28 cellular contexts compared by ENCODE assay signal in genomic region chr6:91341473-91341872, GRCh38.
"Had no signal": no experiment of that assay in that cellular context is flagged by ENCODE, and none has a peak within 500 bp of the region (broad histone marks: within the 10 kb centered on the region; RNA-seq: fewer than 3 reads in every experiment).

No MANE protein-coding gene starts in this region.

- H3K4me3 ChIP-seq: colonic mucosa, gastrocnemius medialis, heart left ventricle, hepatocyte, lower lobe of right lung, right lobe of liver, suprapubic skin, transverse colon, upper lobe of right lung, uterus had no signal

- H3K4me2 ChIP-seq: hepatocyte had no signal

- H3K9me3 ChIP-seq: colonic mucosa, gastrocnemius medialis, heart left ventricle, lower lobe of right lung, neutrophil, right lobe of liver, suprapubic skin, transverse colon, upper lobe of right lung, uterus had no signal

- H3K27me3 Mint-ChIP-seq: dendritic cell treated with granulocyte-macrophage colony-stimulating factor and Interleukin-4, amounts not matched to agents 40 ng/mL and 50 ng/mL, for 4 days; stimulated activated naive CD8-positive, alpha-beta T cell treated with anti-CD3 and anti-CD28 coated beads, Interleukin-15, amount 100 ng/mL, for 72 hours had no signal

- DNase-seq: colonic mucosa; effector CD8-positive, alpha-beta T cell; endodermal cell; foreskin fibroblast; gastrocnemius medialis; heart left ventricle; left ventricle myocardium superior; lower lobe of right lung; natural killer cell; right lobe of liver; small intestine; stimulated activated CD4-positive, alpha-beta T cell treated with anti-CD3 and anti-CD28 coated beads, Interleukin-12 subunit alpha, Interleukin-12 subunit beta, amount 100 ng/mL, for 4 hours; stimulated activated CD4-positive, alpha-beta T cell treated with anti-CD3 and anti-CD28 coated beads, Interleukin-1b, Interleukin-23, amount 100 ng/mL, for 48 hours; stimulated activated CD4-positive, alpha-beta T cell treated with anti-CD3 and anti-CD28 coated beads, Interleukin-4, amount 100 ng/mL, for 1 hour; stimulated activated CD8-positive, alpha-beta memory T cell treated with anti-CD3 and anti-CD28 coated beads, Interleukin-4, amount 100 ng/mL, for 48 hours; stimulated activated naive CD4-positive, alpha-beta T cell; stimulated activated naive CD8-positive, alpha-beta T cell treated with anti-CD3 and anti-CD28 coated beads, Interleukin-15, amount 100 ng/mL, for 72 hours; transverse colon; upper lobe of right lung; uterus had no signal

- H3K4me3 Mint-ChIP-seq: dendritic cell treated with granulocyte-macrophage colony-stimulating factor and Interleukin-4, amounts not matched to agents 40 ng/mL and 50 ng/mL, for 4 days; endodermal cell; natural killer cell; stimulated activated naive CD8-positive, alpha-beta T cell treated with anti-CD3 and anti-CD28 coated beads, Interleukin-15, amount 100 ng/mL, for 72 hours had no signal

- H3K36me3 ChIP-seq: colonic mucosa, gastrocnemius medialis, heart left ventricle, lower lobe of right lung, neutrophil, right lobe of liver, suprapubic skin, transverse colon, upper lobe of right lung, uterus had no signal

- H3K4me1 Mint-ChIP-seq: natural killer cell; stimulated activated naive CD8-positive, alpha-beta T cell treated with anti-CD3 and anti-CD28 coated beads, Interleukin-15, amount 100 ng/mL, for 72 hours had no signal

- H3K27me3 ChIP-seq: colonic mucosa, gastrocnemius medialis, heart left ventricle, hepatocyte, neutrophil, right lobe of liver, suprapubic skin, transverse colon, upper lobe of right lung, uterus had no signal

- H3K27ac Mint-ChIP-seq: dendritic cell treated with granulocyte-macrophage colony-stimulating factor and Interleukin-4, amounts not matched to agents 40 ng/mL and 50 ng/mL, for 4 days; endodermal cell; natural killer cell; progenitor cell of endocrine pancreas; stimulated activated naive CD8-positive, alpha-beta T cell treated with anti-CD3 and anti-CD28 coated beads, Interleukin-15, amount 100 ng/mL, for 72 hours had no signal

- H3K36me3 Mint-ChIP-seq: natural killer cell had no signal

- H3K9me3 Mint-ChIP-seq: dendritic cell treated with granulocyte-macrophage colony-stimulating factor and Interleukin-4, amounts not matched to agents 40 ng/mL and 50 ng/mL, for 4 days; stimulated activated naive CD8-positive, alpha-beta T cell treated with anti-CD3 and anti-CD28 coated beads, Interleukin-15, amount 100 ng/mL, for 72 hours had no signal

- H3K27ac ChIP-seq: colonic mucosa, epithelial cell of prostate, gastrocnemius medialis, heart left ventricle, hepatocyte, lower lobe of right lung, neutrophil, parathyroid adenoma, right lobe of liver, suprapubic skin, transverse colon, upper lobe of right lung, uterus had no signal

- H3K9ac ChIP-seq: parathyroid adenoma had no signal

- H3K4me1 ChIP-seq: colonic mucosa, gastrocnemius medialis, heart left ventricle, lower lobe of right lung, parathyroid adenoma, right lobe of liver, suprapubic skin, transverse colon, upper lobe of right lung, uterus had no signal

- H3K79me2 ChIP-seq: hepatocyte, parathyroid adenoma had no signal

- ATAC-seq: esophagus mucosa; gastrocnemius medialis; heart left ventricle; left ventricle myocardium superior; lower lobe of right lung; natural killer cell; right lobe of liver; stimulated activated naive CD8-positive, alpha-beta T cell treated with anti-CD3 and anti-CD28 coated beads, Interleukin-15, amount 100 ng/mL, for 72 hours; upper lobe of right lung had no signal

- H2AFZ ChIP-seq: hepatocyte, parathyroid adenoma had no signal
